8 cellular contexts compared by ENCODE assay signal in genomic region chr6:32968770-32969684, GRCh38. TPM values are rescaled to one million over a fixed set of nuclear protein-coding genes. Genes with fewer than 3 reads are reported as not detected.
DNase-seq lines count a peak whose midpoint lies in the region; ATAC-seq, FAIRE-seq and TF ChIP-seq lines count a peak whose summit lies in the region.

No MANE protein-coding gene starts in this region.

- intact Hi-C loops in IMR-90 (cut with micrococcal nuclease) (loop anchor here (1.0 to 2.0 kb wide), 2 partner anchors 16 to 74 kb away; partner anchors contain the start of gene HLA-DMA), testis (cut with DNase I; ENCODE audit: low total_unique reads) (no loop called here)

- peak overlapping the region; percentile 100 for H3K4ac ChIP-seq in IMR-90 (ENCODE audit: low read depth, low read length)

- peak overlapping the region; percentile 100 for H2AK5ac ChIP-seq in IMR-90 (ENCODE audit: low read depth, low read length)

- H3F3A ChIP-seq in neural cell (ENCODE audit: insufficient read depth, low read length, poor library complexity, severe bottlenecking): peaks cover 13% of the 10 kb centered on the region

- peak overlapping the region; percentile 100 for H3K23ac ChIP-seq in IMR-90 (ENCODE audit: low read depth, low read length)

- H3K4me1 ChIP-seq in A549 (peaks cover 17% of the 10 kb centered on the region), IMR-90 (ENCODE audit: control insufficient read depth, insufficient read depth, low read length) (peaks cover 4% of the 10 kb centered on the region; the same call in 1 of the 2 replicates), testis (peaks cover 20% of the 10 kb centered on the region)

- ATAC-seq in A549 (peak; percentile 5 to 7; a peak in 5 of 6 replicates), GM18502 (IDR thresholded peaks at IDR 0.05; ENCODE audit: poor library complexity, unreplicated experiment) (peak; percentile 3), IMR-90 (ENCODE audit: low read depth) (peak; percentile 18)

- peak overlapping the region; percentile 100 for H4K5ac ChIP-seq in IMR-90 (ENCODE audit: low read depth, low read length)

- H3K79me1 ChIP-seq in IMR-90 (ENCODE audit: low read depth in 1 of 2, low read length in 2 of 2): peaks cover 6 to 53% of the 10 kb centered on the region in 2 experiments; a peak in 3 of 4 replicates

- DNase-seq in A549 (ENCODE audit: low read depth in 1 of 2, low spot score in 1 of 2): peak; percentile 55 to 85
- DNase-seq in IMR-90: peak; percentile 77
- peak; percentile 91 for DNase-seq in RWPE1 (ENCODE audit: low spot score)
- DNase-seq in activated naive CD4-positive, alpha-beta T cell (lab: John Stamatoyannopoulos, UW): peak; percentile 71 to 90 (median 84)
- DNase-seq in foreskin fibroblast: peak; percentile 79 to 91
- DNase-seq in testis: peak; percentile 83

- H3K56ac ChIP-seq in IMR-90 (ENCODE audit: extremely low read depth, insufficient read depth, low read length): peak overlapping the region; percentile 100

- H3K4me3 ChIP-seq in A549 (peak overlapping the region; percentile 71), IMR-90 (ENCODE audit: insufficient read depth, low read depth, low read length) (peak overlapping the region; percentile 80), foreskin fibroblast (ENCODE audit: low read depth in 1 of 2, low read length in 2 of 2) (peak overlapping the region; percentile 89 to 100), neural cell (ENCODE audit: low read length) (peak overlapping the region; percentile 84), testis (peak overlapping the region; percentile 82 to 88)

- H3K9me3 ChIP-seq in A549: no peaks in the 10 kb centered on the region
- no peaks in the 10 kb centered on the region for H3K9me3 ChIP-seq in IMR-90 (ENCODE audit: control insufficient read depth, insufficient read depth, low read length)
- H3K9me3 ChIP-seq in neural cell (ENCODE audit: low read length): no peaks in the 10 kb centered on the region
- H3K9me3 ChIP-seq in testis: no peaks in the 10 kb centered on the region

- H2BK15ac ChIP-seq in IMR-90 (ENCODE audit: low read depth, low read length): peak overlapping the region; percentile 100; the same call in 2 of the 3 replicates

- H3K9me2 ChIP-seq in neural cell (ENCODE audit: insufficient read depth, low read length): no peaks in the 10 kb centered on the region

- peak overlapping the region; percentile 100 for H4K91ac ChIP-seq in IMR-90 (ENCODE audit: insufficient read depth, low read depth, low read length)

- WGBS in A549 (ENCODE audit: missing lambda C conversion rate): 0% methylated on average over 9 of the region's 47 CpGs
- 7% methylated on average over 3 of the region's 47 CpGs; no CpG with 5 or more reads in 1 of the 2 experiments for WGBS in IMR-90 (ENCODE audit: extremely low coverage in 2 of 2, insufficient read length in 1 of 2), 2 experiments
- 0% methylated on average over 10 to 47 of the region's 47 CpGs for WGBS in testis, 2 donors

- H2AK9ac ChIP-seq in IMR-90 (replicated peaks; ENCODE audit: low read depth, low read length, poor library complexity): peak overlapping the region; percentile 100

- peaks cover 25% of the 10 kb centered on the region for H4K20me1 ChIP-seq in IMR-90 (ENCODE audit: insufficient read depth, low read length)
- H4K20me1 ChIP-seq in neural cell (ENCODE audit: insufficient read depth): peaks cover 20% of the 10 kb centered on the region

- H3K79me2 ChIP-seq in neural cell (replicated peaks; ENCODE audit: insufficient read depth, low read length): peaks cover 62% of the 10 kb centered on the region

- no TSS peak for BruUV-seq in IMR-90 (replicated peaks; lab: Mats Ljungman, UMichigan)

- in situ Hi-C loops in IMR-90 (cut with MboI; ENCODE audit: low sequenced_read_pairs): loop anchor here (25.0 kb wide), 1 partner anchor 782 kb away; the partner anchor contains the start of genes AGER, AGPAT1, GPSM3 and PBX2

- H3K14ac ChIP-seq in IMR-90 (replicated peaks; ENCODE audit: low read depth, low read length): peak overlapping the region; percentile 100

- TF ChIP-seq CTCF in A549 (IDR thresholded peaks at IDR 0.05) (no peak), IMR-90 (conservative IDR thresholded peaks at IDR 0.05; ENCODE audit: low read depth, low read length) (peak; percentile 30; the same call in 1 of the 2 replicates), RWPE1 (conservative IDR thresholded peaks at IDR 0.05; ENCODE audit: low read depth) (no peak), foreskin fibroblast (IDR thresholded peaks at IDR 0.05; ENCODE audit: low read depth, low read length) (no peak), neural cell (IDR thresholded peaks at IDR 0.05; ENCODE audit: poor library complexity, severe bottlenecking) (peak; percentile 22), testis (IDR thresholded peaks at IDR 0.05) (no peak)

- no peaks in the 10 kb centered on the region; the same call in 1 of the 2 replicates for H3K9me1 ChIP-seq in IMR-90 (ENCODE audit: insufficient read depth, low read length)

- TF ChIP-seq EP300 in A549 (IDR thresholded peaks at IDR 0.05): no peak
- no peak for TF ChIP-seq EP300 in neural cell (conservative IDR thresholded peaks at IDR 0.05; ENCODE audit: poor library complexity, severe bottlenecking)

- H3K9ac ChIP-seq in IMR-90 (ENCODE audit: low read depth, low read length) (peak overlapping the region; percentile 99), neural cell (ENCODE audit: low read length) (peak overlapping the region; percentile 100)

- dilution Hi-C loops in IMR-90 (cut with HindIII; ENCODE audit: low sequenced_read_pairs, unreplicated experiment): no loop called here

- H3K4me2 ChIP-seq in A549 (peak overlapping the region; percentile 95), IMR-90 (ENCODE audit: low read depth, low read length) (peak overlapping the region; percentile 92), neural cell (ENCODE audit: low read length) (peak overlapping the region; percentile 93)

- CTCF ChIA-PET in A549 (lab: Yijun Ruan, JAX): interaction anchor here (0.6 to 4.3 kb wide), 10 partner anchors 10 to 131 kb away, joined by 3 to 63 read pairs (median 5); partner anchors contain the start of genes HLA-DMA and TAP2
- CTCF ChIA-PET in IMR-90 (lab: Yijun Ruan, JAX): interaction anchor here (1.0 to 2.1 kb wide), 3 partner anchors 16 to 36 kb away, joined by 4 to 10 read pairs (median 4); partner anchors contain the start of gene HLA-DMA
- CTCF ChIA-PET in RWPE1 (lab: Yijun Ruan, JAX): interaction anchor here (0.7 to 2.1 kb wide), 2 partner anchors 36 to 280 kb away, joined by 4 to 7 read pairs; no protein-coding TSS in a partner anchor

- TF ChIP-seq RAD21 in A549 (conservative IDR thresholded peaks at IDR 0.05 in 1 of 2, IDR thresholded peaks at IDR 0.05 in 1 of 2): no peak
- no peak for TF ChIP-seq RAD21 in IMR-90 (IDR thresholded peaks at IDR 0.05; ENCODE audit: low read length)
- no peak for TF ChIP-seq RAD21 in neural cell (conservative IDR thresholded peaks at IDR 0.05)

- H3K36me3 ChIP-seq in IMR-90 (ENCODE audit: control insufficient read depth, insufficient read depth, low read length): peaks cover 14% of the 10 kb centered on the region
- no peaks in the 10 kb centered on the region for H3K36me3 ChIP-seq in neural cell (ENCODE audit: insufficient read depth, low read length)
- no peaks in the 10 kb centered on the region for H3K36me3 ChIP-seq in testis (ENCODE audit: low read depth, missing control alignments)

- peak overlapping the region; percentile 99 for H2BK5ac ChIP-seq in IMR-90 (ENCODE audit: low read depth, low read length, poor library complexity, severe bottlenecking)

- POLR2A ChIA-PET in A549 (lab: Yijun Ruan, JAX) (interaction anchor here (0.6 to 5.0 kb wide), 9 partner anchors 13 to 303 kb away, joined by 3 to 127 read pairs (median 4); partner anchors contain the start of genes RING1, RPS18, TAP2 and VPS52), IMR-90 (lab: Charles Lee; ENCODE audit: unreplicated experiment) (interaction anchor here (0.6 to 0.7 kb wide), 3 partner anchors 21 to 1427 kb away, joined by 3 to 6 read pairs (median 3); partner anchors contain the start of gene DDX39B), RWPE1 (lab: Yijun Ruan, JAX; ENCODE audit: low non-redundant PET) (interaction anchor here (1.2 kb wide), 1 partner anchor 74 kb away, joined by 4 read pairs; no protein-coding TSS in a partner anchor)

- H2BK120ac ChIP-seq in IMR-90 (ENCODE audit: low read depth, low read length): peak overlapping the region; percentile 99

- peak overlapping the region; percentile 99 to 100 for H4K8ac ChIP-seq in IMR-90 (ENCODE audit: low read depth in 2 of 2, low read length in 2 of 2)

- peak overlapping the region; percentile 100 for H3K18ac ChIP-seq in IMR-90 (ENCODE audit: low read depth, low read length)

- H3K27me3 ChIP-seq in IMR-90 (ENCODE audit: control insufficient read depth, insufficient read depth, low read length): no peaks in the 10 kb centered on the region
- no peaks in the 10 kb centered on the region for H3K27me3 ChIP-seq in neural cell (ENCODE audit: insufficient read depth, low read depth, low read length)
- H3K27me3 ChIP-seq in testis: no peaks in the 10 kb centered on the region

- H2AFZ ChIP-seq in IMR-90 (replicated peaks; ENCODE audit: low read length, poor library complexity) (peak overlapping the region; percentile 97), neural cell (ENCODE audit: low read depth, low read length) (no peak overlapping the region)

- H2BK20ac ChIP-seq in IMR-90 (ENCODE audit: low read depth, low read length): peak overlapping the region; percentile 92

- H3K27ac ChIP-seq in A549: peak overlapping the region; percentile 99 to 100
- peak overlapping the region; percentile 100 for H3K27ac ChIP-seq in IMR-90 (ENCODE audit: insufficient read depth, low read length)
- H3K27ac ChIP-seq in RWPE1: peak overlapping the region; percentile 99
- H3K27ac ChIP-seq in neural cell (ENCODE audit: low read length): peak overlapping the region; percentile 100
- peak overlapping the region; percentile 99 for H3K27ac ChIP-seq in testis

- TF ChIP-seq POLR2A in A549 (IDR thresholded peaks at IDR 0.05; ENCODE audit: low read length): peak; percentile 38
- TF ChIP-seq POLR2A in IMR-90 (IDR thresholded peaks at IDR 0.05; ENCODE audit: low read depth, low read length): peak; percentile 31; the same call in 1 of the 2 replicates
- TF ChIP-seq POLR2A in testis (IDR thresholded peaks at IDR 0.05): no peak

- FAIRE-seq in A549 (lab: Jason Lieb, UNC): no peak

RNA-seq across cellular contexts. Expression of gene BRD2, which starts 0.6 kb away (rescaled TPM):
- polyA plus RNA-seq in A549 (2011; rRNA removed): 136 and 153 TPM in 2 replicates
- polyA plus RNA-seq in A549 (2012; cell fraction: cytosol; rRNA removed): 84.7 and 92.2 TPM in 2 replicates
- polyA plus RNA-seq in A549 (2012; cell fraction: nucleus; rRNA removed): 151 and 158 TPM in 2 replicates
- 92.1 to 93.6 TPM (median 92.5 TPM) in 3 replicates for polyA plus RNA-seq in A549 (2017; fragmentation: RNase III; extraction: RNeasy Plus Mini Kit Qiagen cat#74134 plus additional on column Dnase treatment)
- 89.7 and 105 TPM in 2 replicates for polyA minus RNA-seq in A549 (2011; rRNA and poly(A)+ RNA removed)
- total RNA-seq in IMR-90 (2012; rRNA removed): 75.8 and 99.5 TPM in 2 replicates
- polyA plus RNA-seq in IMR-90 (2012; rRNA removed): 140 and 144 TPM in 2 replicates
- 50.6 and 64.6 TPM in 2 replicates for polyA plus RNA-seq in IMR-90 (2012; cell fraction: cytosol; rRNA removed)
- polyA plus RNA-seq in IMR-90 (2012; cell fraction: nucleus; rRNA removed; ENCODE audit: low replicate concordance): 171 and 486 TPM in 2 replicates
- polyA plus RNA-seq in neural cell: 102 and 107 TPM in 2 replicates
- polyA minus RNA-seq in neural cell: 121 and 140 TPM in 2 replicates
- 100 to 1,000 TPM; 312 to 334 TPM for total RNA-seq in testis
- 299 TPM for polyA plus RNA-seq in testis (ENCODE audit: insufficient read depth, low read depth, low replicate concordance)

RNA-seq across cellular contexts. Expression of gene HLA-DMA, which starts 16.1 kb away (rescaled TPM):
- polyA plus RNA-seq in A549 (2011; rRNA removed) (5.6 and 7.0 TPM in 2 replicates), A549 (2017; fragmentation: RNase III; extraction: RNeasy Plus Mini Kit Qiagen cat#74134 plus additional on column Dnase treatment) (2.5 to 2.8 TPM (median 2.5 TPM) in 3 replicates), IMR-90 (2012; rRNA removed) (8.3 and 8.4 TPM in 2 replicates), neural cell (4.4 and 5.8 TPM in 2 replicates), testis (ENCODE audit: insufficient read depth, low read depth, low replicate concordance) (54.5 TPM)
- polyA plus RNA-seq in A549 (2012; cell fraction: cytosol; rRNA removed): 2.7 and 3.4 TPM in 2 replicates
- polyA plus RNA-seq in A549 (2012; cell fraction: nucleus; rRNA removed): 4.2 and 7.4 TPM in 2 replicates
- polyA minus RNA-seq in A549 (2011; rRNA and poly(A)+ RNA removed): 4.2 and 5.5 TPM in 2 replicates
- total RNA-seq in IMR-90 (2012; rRNA removed) (1.7 and 2.3 TPM in 2 replicates), testis (10 to 100 TPM; 10.1 to 19.8 TPM)
- 9.0 and 11.0 TPM in 2 replicates for polyA plus RNA-seq in IMR-90 (2012; cell fraction: cytosol; rRNA removed)
- 11.8 and 23.1 TPM in 2 replicates for polyA plus RNA-seq in IMR-90 (2012; cell fraction: nucleus; rRNA removed; ENCODE audit: low replicate concordance)
- 0.97 and 1.0 TPM in 2 replicates for polyA minus RNA-seq in neural cell

RNA-seq across cellular contexts. Expression of gene HLA-DMB, which starts 28.2 kb away (rescaled TPM):
- polyA plus RNA-seq in A549 (2011; rRNA removed) (14.3 and 21.6 TPM in 2 replicates), A549 (2017; fragmentation: RNase III; extraction: RNeasy Plus Mini Kit Qiagen cat#74134 plus additional on column Dnase treatment) (2.1 to 3.7 TPM (median 3.0 TPM) in 3 replicates), IMR-90 (2012; rRNA removed) (0.19 and 0.20 TPM in 2 replicates), neural cell (2.9 and 4.5 TPM in 2 replicates), testis (ENCODE audit: insufficient read depth, low read depth, low replicate concordance) (46.1 TPM)
- polyA plus RNA-seq in A549 (2012; cell fraction: cytosol; rRNA removed): 2.8 and 3.4 TPM in 2 replicates
- polyA plus RNA-seq in A549 (2012; cell fraction: nucleus; rRNA removed): 2.4 and 2.6 TPM in 2 replicates
- polyA minus RNA-seq in A549 (2011; rRNA and poly(A)+ RNA removed): 5.6 and 12.2 TPM in 2 replicates
- total RNA-seq in IMR-90 (2012; rRNA removed) (0.18 and 0.28 TPM in 2 replicates), testis (1 to 10 TPM; 4.9 to 6.0 TPM)
- 0.10 and 0.18 TPM in 2 replicates for polyA plus RNA-seq in IMR-90 (2012; cell fraction: cytosol; rRNA removed)
- polyA plus RNA-seq in IMR-90 (2012; cell fraction: nucleus; rRNA removed; ENCODE audit: low replicate concordance): 0.14 and 0.15 TPM in 2 replicates
- polyA minus RNA-seq in neural cell: 2.5 and 2.9 TPM in 2 replicates

RNA-seq across cellular contexts. Expression of gene HLA-DOA, which starts 40.4 kb away (rescaled TPM):
- polyA plus RNA-seq in A549 (2011; rRNA removed): 0.25 and 0.27 TPM in 2 replicates
- 0.03 TPM in 1 of 2 replicates, not detected in the other for polyA plus RNA-seq in A549 (2012; cell fraction: cytosol; rRNA removed)
- polyA plus RNA-seq in A549 (2012; cell fraction: nucleus; rRNA removed): 0.20 TPM in 1 of 2 replicates, not detected in the other
- 0.03 TPM in 1 of 3 replicates, not detected in the others for polyA plus RNA-seq in A549 (2017; fragmentation: RNase III; extraction: RNeasy Plus Mini Kit Qiagen cat#74134 plus additional on column Dnase treatment)
- 0.10 and 0.12 TPM in 2 replicates for polyA minus RNA-seq in A549 (2011; rRNA and poly(A)+ RNA removed)
- not detected in 2 replicates for total RNA-seq in IMR-90 (2012; rRNA removed)
- polyA plus RNA-seq in IMR-90 (2012; rRNA removed): not detected in 2 replicates
- not detected in 2 replicates for polyA plus RNA-seq in IMR-90 (2012; cell fraction: cytosol; rRNA removed)
- not detected in 2 replicates for polyA plus RNA-seq in IMR-90 (2012; cell fraction: nucleus; rRNA removed; ENCODE audit: low replicate concordance)
- 0.07 TPM in 1 of 2 replicates, not detected in the other for polyA plus RNA-seq in neural cell
- not detected in 2 replicates for polyA minus RNA-seq in neural cell
- total RNA-seq in testis: 1 to 10 TPM; 1.2 to 1.7 TPM
- 13.5 TPM for polyA plus RNA-seq in testis (ENCODE audit: insufficient read depth, low read depth, low replicate concordance)

Comparison
In these comparisons a context has a peak if more than half of its experiments do, and no peak if none do; other contexts are left out.
1. Peak in every context shown above with its lines: DNase-seq, ATAC-seq, H3K4me3 ChIP-seq and H3K27ac ChIP-seq.
2. CTCF ChIP-seq: peak in IMR-90 (single experiment) and neural cell (single experiment); none in A549 (single experiment), RWPE1 (single experiment), foreskin fibroblast (single experiment) and testis (0 of 3).